In the genomic region with DNA sequence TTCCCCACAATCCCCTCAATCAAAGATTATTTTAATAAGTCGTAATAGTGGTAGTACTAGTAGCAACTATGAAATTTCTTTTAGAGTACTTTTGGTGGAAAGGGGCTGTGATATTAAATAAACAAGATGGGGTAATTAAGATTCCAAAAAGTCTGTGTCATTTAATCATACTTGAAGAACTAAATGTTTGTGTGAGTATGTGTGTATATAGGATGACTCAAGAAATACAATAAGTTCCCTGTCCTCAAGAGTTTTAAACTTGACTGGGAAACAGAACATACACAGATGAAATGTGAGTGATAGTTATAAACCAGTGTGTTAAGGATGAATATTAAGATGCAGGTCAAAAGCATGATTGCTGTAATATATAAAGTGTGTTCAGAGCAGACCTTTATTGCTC, we compare ENCODE assay signal across 1 cellular context.
TF ChIP-seq lines count a peak whose summit lies in the region.

No MANE protein-coding gene starts in this region.

TF ChIP-seq in GM12878, 131 proteins besides CTCF, POLR2A, EP300 and RAD21 (continued from another document):
- TF ChIP-seq, protein P1, sequence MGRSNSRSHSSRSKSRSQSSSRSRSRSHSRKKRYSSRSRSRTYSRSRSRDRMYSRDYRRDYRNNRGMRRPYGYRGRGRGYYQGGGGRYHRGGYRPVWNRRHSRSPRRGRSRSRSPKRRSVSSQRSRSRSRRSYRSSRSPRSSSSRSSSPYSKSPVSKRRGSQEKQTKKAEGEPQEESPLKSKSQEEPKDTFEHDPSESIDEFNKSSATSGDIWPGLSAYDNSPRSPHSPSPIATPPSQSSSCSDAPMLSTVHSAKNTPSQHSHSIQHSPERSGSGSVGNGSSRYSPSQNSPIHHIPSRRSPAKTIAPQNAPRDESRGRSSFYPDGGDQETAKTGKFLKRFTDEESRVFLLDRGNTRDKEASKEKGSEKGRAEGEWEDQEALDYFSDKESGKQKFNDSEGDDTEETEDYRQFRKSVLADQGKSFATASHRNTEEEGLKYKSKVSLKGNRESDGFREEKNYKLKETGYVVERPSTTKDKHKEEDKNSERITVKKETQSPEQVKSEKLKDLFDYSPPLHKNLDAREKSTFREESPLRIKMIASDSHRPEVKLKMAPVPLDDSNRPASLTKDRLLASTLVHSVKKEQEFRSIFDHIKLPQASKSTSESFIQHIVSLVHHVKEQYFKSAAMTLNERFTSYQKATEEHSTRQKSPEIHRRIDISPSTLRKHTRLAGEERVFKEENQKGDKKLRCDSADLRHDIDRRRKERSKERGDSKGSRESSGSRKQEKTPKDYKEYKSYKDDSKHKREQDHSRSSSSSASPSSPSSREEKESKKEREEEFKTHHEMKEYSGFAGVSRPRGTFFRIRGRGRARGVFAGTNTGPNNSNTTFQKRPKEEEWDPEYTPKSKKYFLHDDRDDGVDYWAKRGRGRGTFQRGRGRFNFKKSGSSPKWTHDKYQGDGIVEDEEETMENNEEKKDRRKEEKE (IDR thresholded peaks at IDR 0.05): no peak
- TF ChIP-seq FOXM1 (IDR thresholded peaks at IDR 0.05; ENCODE audit: low read depth, low read length) (no peak), ZNF24 (IDR thresholded peaks at IDR 0.05) (no peak), ZBED1 (IDR thresholded peaks at IDR 0.05; ENCODE audit: borderline replicate concordance) (no peak), MEF2B (IDR thresholded peaks at IDR 0.05; ENCODE audit: partially characterized antibody, poor library complexity, severe bottlenecking) (no peak), CHD1 (IDR thresholded peaks at IDR 0.05; ENCODE audit: low read depth, low read length) (no peak), CHD4 (IDR thresholded peaks at IDR 0.05) (no peak), SMC3 (IDR thresholded peaks at IDR 0.05; ENCODE audit: borderline replicate concordance, low read length) (no peak)
- TF ChIP-seq, protein P2, sequence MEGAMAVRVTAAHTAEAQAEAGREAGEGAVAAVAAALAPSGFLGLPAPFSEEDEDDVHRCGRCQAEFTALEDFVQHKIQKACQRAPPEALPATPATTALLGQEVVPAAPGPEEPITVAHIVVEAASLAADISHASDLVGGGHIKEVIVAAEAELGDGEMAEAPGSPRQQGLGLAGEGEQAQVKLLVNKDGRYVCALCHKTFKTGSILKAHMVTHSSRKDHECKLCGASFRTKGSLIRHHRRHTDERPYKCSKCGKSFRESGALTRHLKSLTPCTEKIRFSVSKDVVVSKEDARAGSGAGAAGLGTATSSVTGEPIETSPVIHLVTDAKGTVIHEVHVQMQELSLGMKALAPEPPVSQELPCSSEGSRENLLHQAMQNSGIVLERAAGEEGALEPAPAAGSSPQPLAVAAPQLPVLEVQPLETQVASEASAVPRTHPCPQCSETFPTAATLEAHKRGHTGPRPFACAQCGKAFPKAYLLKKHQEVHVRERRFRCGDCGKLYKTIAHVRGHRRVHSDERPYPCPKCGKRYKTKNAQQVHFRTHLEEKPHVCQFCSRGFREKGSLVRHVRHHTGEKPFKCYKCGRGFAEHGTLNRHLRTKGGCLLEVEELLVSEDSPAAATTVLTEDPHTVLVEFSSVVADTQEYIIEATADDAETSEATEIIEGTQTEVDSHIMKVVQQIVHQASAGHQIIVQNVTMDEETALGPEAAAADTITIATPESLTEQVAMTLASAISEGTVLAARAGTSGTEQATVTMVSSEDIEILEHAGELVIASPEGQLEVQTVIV (IDR thresholded peaks at IDR 0.05; ENCODE audit: borderline replicate concordance, partially characterized antibody): no peak
